7 cellular contexts compared by ENCODE assay signal in the genomic region with DNA sequence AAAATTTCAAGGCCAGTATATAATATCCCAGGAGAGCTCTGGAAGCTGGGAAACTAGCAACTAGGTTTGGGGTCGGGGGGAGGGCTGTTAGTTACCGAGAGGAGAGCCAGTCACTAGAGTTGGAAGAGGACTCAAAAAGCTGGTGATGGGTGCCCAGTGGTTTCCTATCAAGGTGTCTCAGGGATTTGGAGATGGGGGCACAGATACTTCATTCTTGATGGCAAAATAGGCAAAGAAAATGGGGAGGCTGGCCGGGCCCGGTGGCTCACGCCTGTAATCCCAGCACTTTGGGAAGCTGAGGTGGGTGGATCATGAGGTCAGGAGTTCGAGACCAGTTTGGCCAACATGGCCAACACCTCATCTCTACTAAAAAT. TPM values are rescaled to one million over a fixed set of nuclear protein-coding genes. Genes with fewer than 3 reads are reported as not detected.
DNase-seq lines count a peak whose midpoint lies in the region; ATAC-seq lines count a peak whose summit lies in the region.

No MANE protein-coding gene starts in this region.

- peak overlapping the region; percentile 83 for H3K4me3 ChIP-seq in HUES48 (ENCODE audit: low read depth, low read length)
- peak overlapping the region; percentile 78 for H3K4me3 ChIP-seq in iPS-15b (ENCODE audit: low read depth, low read length)

- H3K4me1 Mint-ChIP-seq in activated CD8-positive, alpha-beta T cell treated with anti-CD3 and anti-CD28 coated beads, Interleukin-2, amount 10 ng/mL, durations not matched to agents 7 days and 5 days (ENCODE audit: low read depth), result peaks cover 56% of the 10 kb centered on the region
- peaks cover 53 to 66% of the 10 kb centered on the region in 2 donors for H3K4me1 Mint-ChIP-seq in stimulated activated naive B cell treated with anti-CD40 and anti-IgM and Interleukin-4, amounts not matched to agents 10 μg/mL and 1 μg/mL and 100 μg/mL, for 72 hours

- CTCF ChIA-PET in activated CD8-positive, alpha-beta T cell treated with anti-CD3 and anti-CD28 coated beads, Interleukin-2, amount 10 ng/mL, durations not matched to agents 7 days and 5 days (lab: Charles Lee), result interaction anchor here (1.2 kb wide), 1 partner anchor 94 kb away, joined by 3 read pairs; a partner anchor contains a TSS

- DNase-seq in activated CD8-positive, alpha-beta T cell treated with anti-CD3 and anti-CD28 coated beads, Interleukin-2, amount 10 ng/mL, durations not matched to agents 7 days and 5 days, result no peak
- no peak for DNase-seq in stimulated activated naive B cell treated with anti-CD40 and anti-IgM and Interleukin-4, amounts not matched to agents 10 μg/mL and 1 μg/mL and 100 μg/mL, for 72 hours
- DNase-seq in NCI-H2029 (lab: John Stamatoyannopoulos, UW), result no peak
- no peak for DNase-seq in NCI-H1417 treated with DMSO at 0.1 percent for 48 hours (lab: John Stamatoyannopoulos, UW)
- no peak for DNase-seq in T1000 (lab: John Stamatoyannopoulos, UW)

- no peaks in the 10 kb centered on the region for H3K9me3 ChIP-seq in HUES48 (ENCODE audit: control insufficient read depth, insufficient read depth, low read length)
- H3K9me3 ChIP-seq in iPS-15b (ENCODE audit: control insufficient read depth, insufficient read depth, low read length), result no peaks in the 10 kb centered on the region

- H3K27me3 ChIP-seq in HUES48 (ENCODE audit: control insufficient read depth, insufficient read depth, low read length), result no peaks in the 10 kb centered on the region
- no peaks in the 10 kb centered on the region for H3K27me3 ChIP-seq in iPS-15b (ENCODE audit: control insufficient read depth, insufficient read depth, low read length)

- H3K36me3 ChIP-seq in HUES48 (ENCODE audit: control insufficient read depth, insufficient read depth, low read length) (peaks cover 62% of the 10 kb centered on the region), iPS-15b (ENCODE audit: control insufficient read depth, insufficient read depth, low read length) (peaks cover 34% of the 10 kb centered on the region)

- H3K36me3 Mint-ChIP-seq in activated CD8-positive, alpha-beta T cell treated with anti-CD3 and anti-CD28 coated beads, Interleukin-2, amount 10 ng/mL, durations not matched to agents 7 days and 5 days (ENCODE audit: low read depth), result peaks cover 62% of the 10 kb centered on the region
- peaks cover 29 to 40% of the 10 kb centered on the region in 2 donors for H3K36me3 Mint-ChIP-seq in stimulated activated naive B cell treated with anti-CD40 and anti-IgM and Interleukin-4, amounts not matched to agents 10 μg/mL and 1 μg/mL and 100 μg/mL, for 72 hours

- ATAC-seq in activated CD8-positive, alpha-beta T cell treated with anti-CD3 and anti-CD28 coated beads, Interleukin-2, amount 10 ng/mL, durations not matched to agents 7 days and 5 days, result no peak
- no peak for ATAC-seq in stimulated activated naive B cell treated with anti-CD40 and anti-IgM and Interleukin-4, amounts not matched to agents 10 μg/mL and 1 μg/mL and 100 μg/mL, for 72 hours (replicated peaks)

- H3K9ac ChIP-seq in HUES48 (ENCODE audit: low read depth, low read length), result peak overlapping the region; percentile 56
- H3K9ac ChIP-seq in iPS-15b (ENCODE audit: low read depth, low read length), result peak overlapping the region; percentile 76

- peaks cover 8% of the 10 kb centered on the region; the same call in 1 of the 2 replicates for H3K4me1 ChIP-seq in HUES48 (ENCODE audit: control insufficient read depth, insufficient read depth, low read length)
- H3K4me1 ChIP-seq in iPS-15b (ENCODE audit: control insufficient read depth, insufficient read depth, low read length), result peaks cover 13% of the 10 kb centered on the region

- POLR2A ChIA-PET in activated CD8-positive, alpha-beta T cell treated with anti-CD3 and anti-CD28 coated beads, Interleukin-2, amount 10 ng/mL, durations not matched to agents 7 days and 5 days (lab: Charles Lee), result interaction anchor here (0.7 kb wide), 1 partner anchor 159 kb away, joined by 3 read pairs; no protein-coding TSS in a partner anchor

- H3K27ac Mint-ChIP-seq in activated CD8-positive, alpha-beta T cell treated with anti-CD3 and anti-CD28 coated beads, Interleukin-2, amount 10 ng/mL, durations not matched to agents 7 days and 5 days, result peak overlapping the region; percentile 74
- H3K27ac Mint-ChIP-seq in stimulated activated naive B cell treated with anti-CD40 and anti-IgM and Interleukin-4, amounts not matched to agents 10 μg/mL and 1 μg/mL and 100 μg/mL, for 72 hours, result peak overlapping the region; percentile 87

- no peaks in the 10 kb centered on the region for H3K27me3 Mint-ChIP-seq in activated CD8-positive, alpha-beta T cell treated with anti-CD3 and anti-CD28 coated beads, Interleukin-2, amount 10 ng/mL, durations not matched to agents 7 days and 5 days (ENCODE audit: low read depth)
- no peaks in the 10 kb centered on the region for H3K27me3 Mint-ChIP-seq in stimulated activated naive B cell treated with anti-CD40 and anti-IgM and Interleukin-4, amounts not matched to agents 10 μg/mL and 1 μg/mL and 100 μg/mL, for 72 hours

- H3K4me3 Mint-ChIP-seq in activated CD8-positive, alpha-beta T cell treated with anti-CD3 and anti-CD28 coated beads, Interleukin-2, amount 10 ng/mL, durations not matched to agents 7 days and 5 days, result peak overlapping the region; percentile 76
- peak overlapping the region; percentile 91 to 92 for H3K4me3 Mint-ChIP-seq in stimulated activated naive B cell treated with anti-CD40 and anti-IgM and Interleukin-4, amounts not matched to agents 10 μg/mL and 1 μg/mL and 100 μg/mL, for 72 hours

- H3K9me3 Mint-ChIP-seq in activated CD8-positive, alpha-beta T cell treated with anti-CD3 and anti-CD28 coated beads, Interleukin-2, amount 10 ng/mL, durations not matched to agents 7 days and 5 days (ENCODE audit: insufficient read depth), result no peaks in the 10 kb centered on the region
- no peaks in the 10 kb centered on the region for H3K9me3 Mint-ChIP-seq in stimulated activated naive B cell treated with anti-CD40 and anti-IgM and Interleukin-4, amounts not matched to agents 10 μg/mL and 1 μg/mL and 100 μg/mL, for 72 hours

- peak overlapping the region; percentile 95 for H3K27ac ChIP-seq in HUES48 (ENCODE audit: low read depth, low read length)

RNA-seq across cellular contexts. Expression of a gene that starts 0.8 kb away (rescaled TPM):
- 10 to 100 TPM; 35.9 to 36.5 TPM for total RNA-seq in activated CD8-positive, alpha-beta T cell treated with anti-CD3 and anti-CD28 coated beads, Interleukin-2, amount 10 ng/mL, durations not matched to agents 7 days and 5 days

RNA-seq across cellular contexts. Expression of a gene that starts 6.3 kb away (rescaled TPM):
- total RNA-seq in activated CD8-positive, alpha-beta T cell treated with anti-CD3 and anti-CD28 coated beads, Interleukin-2, amount 10 ng/mL, durations not matched to agents 7 days and 5 days, result 100 to 1,000 TPM; 179 to 187 TPM

RNA-seq across cellular contexts. Expression of a gene that starts 8.2 kb away (rescaled TPM):
- total RNA-seq in activated CD8-positive, alpha-beta T cell treated with anti-CD3 and anti-CD28 coated beads, Interleukin-2, amount 10 ng/mL, durations not matched to agents 7 days and 5 days, result 10 to 100 TPM; 42.0 to 48.2 TPM

RNA-seq across cellular contexts. Expression of a gene that starts 20.0 kb away (rescaled TPM):
- total RNA-seq in activated CD8-positive, alpha-beta T cell treated with anti-CD3 and anti-CD28 coated beads, Interleukin-2, amount 10 ng/mL, durations not matched to agents 7 days and 5 days, result 100 to 1,000 TPM; 175 to 180 TPM

RNA-seq across cellular contexts. Expression of a gene that starts 42.8 kb away (rescaled TPM):
- total RNA-seq in activated CD8-positive, alpha-beta T cell treated with anti-CD3 and anti-CD28 coated beads, Interleukin-2, amount 10 ng/mL, durations not matched to agents 7 days and 5 days, result 1 to 10 TPM; 7.3 to 9.0 TPM
